In genomic region chr20:43531091-43531443, GRCh38 we compare ENCODE assay signal across 1 cellular context.
A peak's percentile ranks its signal among the peaks of the same experiment; 100 is the strongest.
TF ChIP-seq lines count a peak whose summit lies in the region.

No MANE protein-coding gene starts in this region.

TF ChIP-seq in HepG2, 621 proteins besides CTCF, POLR2A, EP300 and RAD21 (continues in another document):
- no peak for TF ChIP-seq ZNF44 (CRISPR knock-in tag; IDR thresholded peaks at IDR 0.05)
- TF ChIP-seq TBP (CRISPR knock-in tag; IDR thresholded peaks at IDR 0.05): no peak
- peak; percentile 14; the same call in 1 of the 2 replicates for TF ChIP-seq REPIN1 (CRISPR knock-in tag; IDR thresholded peaks at IDR 0.05; ENCODE audit: borderline replicate concordance, low read depth)
- TF ChIP-seq ZNF775 (CRISPR knock-in tag; IDR thresholded peaks at IDR 0.05; ENCODE audit: borderline replicate concordance): no peak
- no peak for TF ChIP-seq ZKSCAN8 (CRISPR knock-in tag; IDR thresholded peaks at IDR 0.05; ENCODE audit: borderline replicate concordance)
- TF ChIP-seq CREM (IDR thresholded peaks at IDR 0.05): no peak
- TF ChIP-seq CREM (CRISPR knock-in tag; IDR thresholded peaks at IDR 0.05): no peak
- no peak for TF ChIP-seq HOXA9 (CRISPR knock-in tag; IDR thresholded peaks at IDR 0.05; ENCODE audit: borderline replicate concordance)
- no peak for TF ChIP-seq RFXANK (CRISPR knock-in tag; IDR thresholded peaks at IDR 0.05)
- no peak for TF ChIP-seq IKZF1 (IDR thresholded peaks at IDR 0.05)
- TF ChIP-seq NFKB2 (CRISPR knock-in tag; IDR thresholded peaks at IDR 0.05; ENCODE audit: borderline replicate concordance): no peak
- no peak for TF ChIP-seq ELF1 (CRISPR knock-in tag; IDR thresholded peaks at IDR 0.05)
- 0 out of 2 replicates have a peak, but pooled peaks have one; percentile 25 for TF ChIP-seq ZNF17 (CRISPR knock-in tag; IDR thresholded peaks at IDR 0.05)
- TF ChIP-seq ZBED4 (CRISPR knock-in tag; IDR thresholded peaks at IDR 0.05; ENCODE audit: borderline replicate concordance): no peak
- TF ChIP-seq MYNN (CRISPR knock-in tag; IDR thresholded peaks at IDR 0.05; ENCODE audit: low read depth): 0 out of 2 replicates have a peak, but pooled peaks have one; percentile 16
- TF ChIP-seq KLF13 (CRISPR knock-in tag; IDR thresholded peaks at IDR 0.05): no peak
- no peak for TF ChIP-seq ZNF646 (CRISPR knock-in tag; IDR thresholded peaks at IDR 0.05)
- TF ChIP-seq ZNF800 (CRISPR knock-in tag; IDR thresholded peaks at IDR 0.05): no peak
- TF ChIP-seq ZNF841 (CRISPR knock-in tag; IDR thresholded peaks at IDR 0.05; ENCODE audit: borderline replicate concordance): 0 out of 2 replicates have a peak, but pooled peaks have one; percentile 8
- TF ChIP-seq GLI4 (CRISPR knock-in tag; IDR thresholded peaks at IDR 0.05; ENCODE audit: borderline replicate concordance): no peak
- TF ChIP-seq ZFY (CRISPR knock-in tag; IDR thresholded peaks at IDR 0.05): no peak
- no peak for TF ChIP-seq ZNF720 (CRISPR knock-in tag; IDR thresholded peaks at IDR 0.05)
- TF ChIP-seq ZNF431 (CRISPR knock-in tag; IDR thresholded peaks at IDR 0.05; ENCODE audit: borderline replicate concordance, low read depth): no peak
- TF ChIP-seq SMYD3 (CRISPR knock-in tag; IDR thresholded peaks at IDR 0.05): peak; percentile 10; the same call in 1 of the 2 replicates
- TF ChIP-seq HNRNPLL (IDR thresholded peaks at IDR 0.05; ENCODE audit: low read depth, low read length, poor library complexity, severe bottlenecking): no peak
- no peak for TF ChIP-seq SIN3A (IDR thresholded peaks at IDR 0.05; ENCODE audit: borderline replicate concordance, low read depth, low read length)
- no peak for TF ChIP-seq ZNF383 (CRISPR knock-in tag; IDR thresholded peaks at IDR 0.05; ENCODE audit: borderline replicate concordance)
- TF ChIP-seq THRA (CRISPR knock-in tag; IDR thresholded peaks at IDR 0.05; ENCODE audit: borderline replicate concordance): no peak
- no peak for TF ChIP-seq PLRG1 (conservative IDR thresholded peaks at IDR 0.05)
- TF ChIP-seq NR2F1 (CRISPR knock-in tag; IDR thresholded peaks at IDR 0.05): 0 out of 4 replicates have a peak, but pooled peaks of 1 of the 2 experiments have one; percentile 3
- TF ChIP-seq KDM2A (CRISPR knock-in tag; IDR thresholded peaks at IDR 0.05; ENCODE audit: borderline replicate concordance, low read depth): no peak
- no peak for TF ChIP-seq ZNF883 (CRISPR knock-in tag; IDR thresholded peaks at IDR 0.05; ENCODE audit: not compliant biosample characterization)
- no peak for TF ChIP-seq ZNF713 (CRISPR knock-in tag; IDR thresholded peaks at IDR 0.05)
- no peak for TF ChIP-seq ZNF143 (CRISPR knock-in tag; IDR thresholded peaks at IDR 0.05)
- no peak for TF ChIP-seq NFIC (IDR thresholded peaks at IDR 0.05; ENCODE audit: low read length)
- TF ChIP-seq EZH2 (conservative IDR thresholded peaks at IDR 0.05; ENCODE audit: low read depth, low read length): no peak
- no peak for TF ChIP-seq ZSCAN20 (CRISPR knock-in tag; IDR thresholded peaks at IDR 0.05; ENCODE audit: borderline replicate concordance)
- 0 out of 2 replicates have a peak, but pooled peaks have one; percentile 19 for TF ChIP-seq ZNF430 (CRISPR knock-in tag; IDR thresholded peaks at IDR 0.05)
- TF ChIP-seq CERS6 (CRISPR knock-in tag; IDR thresholded peaks at IDR 0.05): no peak
- no peak for TF ChIP-seq ZNF101 (CRISPR knock-in tag; IDR thresholded peaks at IDR 0.05; ENCODE audit: borderline replicate concordance, low read depth)
- no peak; the same call in 1 of the 2 replicates for TF ChIP-seq ZNF337 (CRISPR knock-in tag; IDR thresholded peaks at IDR 0.05; ENCODE audit: borderline replicate concordance, low read depth)
- no peak; the same call in 1 of the 2 replicates for TF ChIP-seq ZKSCAN5 (CRISPR knock-in tag; IDR thresholded peaks at IDR 0.05)
- no peak for TF ChIP-seq CC2D1A (CRISPR knock-in tag; IDR thresholded peaks at IDR 0.05)
- TF ChIP-seq PHF5A (CRISPR knock-in tag; IDR thresholded peaks at IDR 0.05; ENCODE audit: low read depth, unreplicated experiment): no peak
- no peak for TF ChIP-seq MIER3 (CRISPR knock-in tag; IDR thresholded peaks at IDR 0.05; ENCODE audit: borderline replicate concordance)
- no peak for TF ChIP-seq CBX2 (IDR thresholded peaks at IDR 0.05; ENCODE audit: low read depth, low read length)
- no peak; the same call in 1 of the 2 replicates for TF ChIP-seq CBX2 (CRISPR knock-in tag; IDR thresholded peaks at IDR 0.05; ENCODE audit: low read depth)
- no peak for TF ChIP-seq E2F1 (CRISPR knock-in tag; IDR thresholded peaks at IDR 0.05)
- no peak for TF ChIP-seq PHF21A (CRISPR knock-in tag; IDR thresholded peaks at IDR 0.05)
- TF ChIP-seq RXRB (CRISPR knock-in tag; IDR thresholded peaks at IDR 0.05; ENCODE audit: borderline replicate concordance): 0 out of 2 replicates have a peak, but pooled peaks have one; percentile 2
- TF ChIP-seq JUNB (CRISPR knock-in tag; IDR thresholded peaks at IDR 0.05; ENCODE audit: borderline replicate concordance): no peak
- TF ChIP-seq ZNF678 (CRISPR knock-in tag; IDR thresholded peaks at IDR 0.05): no peak
- TF ChIP-seq GPBP1L1 (CRISPR knock-in tag; IDR thresholded peaks at IDR 0.05): no peak
- TF ChIP-seq NCOA5 (CRISPR knock-in tag; IDR thresholded peaks at IDR 0.05): no peak
- TF ChIP-seq SOX5 (CRISPR knock-in tag; IDR thresholded peaks at IDR 0.05; ENCODE audit: borderline replicate concordance): no peak
- TF ChIP-seq PAWR (CRISPR knock-in tag; IDR thresholded peaks at IDR 0.05; ENCODE audit: borderline replicate concordance): 0 out of 2 replicates have a peak, but pooled peaks have one; percentile 11
